In the genomic region with DNA sequence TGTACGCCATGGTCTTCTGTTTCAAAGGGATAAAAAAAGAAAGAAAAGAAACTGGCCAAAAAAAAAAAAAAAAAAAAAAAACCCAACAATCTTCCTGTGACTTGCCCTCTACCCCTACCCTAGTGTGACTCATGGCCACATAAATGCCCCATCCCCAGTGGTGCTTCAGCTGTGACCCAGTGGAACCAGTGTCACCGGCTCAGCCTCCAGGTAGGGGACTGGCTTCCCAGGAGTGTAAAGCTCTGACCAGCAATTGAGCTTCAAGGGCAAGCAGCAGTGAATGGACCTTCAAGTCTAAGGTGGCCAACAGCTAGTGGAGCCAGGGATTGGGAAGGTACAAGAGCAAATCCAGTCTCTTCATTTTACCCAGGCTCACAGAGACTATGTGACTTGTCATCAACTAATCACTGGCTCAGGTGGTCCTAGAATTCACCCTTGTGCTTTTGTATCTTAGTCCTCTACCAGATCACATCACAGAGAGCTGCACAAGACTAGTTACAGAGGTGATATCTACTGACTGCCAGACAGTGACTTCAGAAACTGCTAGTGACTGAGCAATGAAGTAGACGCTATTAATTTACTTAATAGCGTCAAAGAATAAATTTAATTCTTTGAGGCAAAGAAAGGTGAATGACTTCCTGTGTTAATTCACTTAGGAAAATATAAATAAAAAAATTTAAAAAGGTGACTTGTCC, we compare ENCODE assay signal across 9 cellular contexts. TPM values are rescaled to one million over a fixed set of nuclear protein-coding genes. Genes with fewer than 3 reads are reported as not detected.
A peak's percentile ranks its signal among the peaks of the same experiment; 100 is the strongest.
DNase-seq lines count a peak whose midpoint lies in the region; ATAC-seq, FAIRE-seq and TF ChIP-seq lines count a peak whose summit lies in the region.
"Had no signal": no experiment of that assay in that cellular context is flagged by ENCODE, and none has a peak within 500 bp of the region (broad histone marks: within the 10 kb centered on the region; RNA-seq: fewer than 3 reads in every experiment).

No MANE protein-coding gene starts in this region.

- peaks cover 17% of the 10 kb centered on the region for H3K4me1 ChIP-seq in A673 (ENCODE audit: insufficient read depth, low read length, poor library complexity, severe bottlenecking)

- H3K27ac Mint-ChIP-seq in activated CD4-positive, alpha-beta memory T cell treated with anti-CD3 and anti-CD28 coated beads, Interleukin-2, amount 10 ng/mL, durations not matched to agents 7 days and 5 days, result peak overlapping the region; percentile 86
- H3K27ac Mint-ChIP-seq in memory B cell, result peak overlapping the region; percentile 93

- intact Hi-C loops in A673 (cut with micrococcal nuclease; ENCODE audit: unreplicated experiment), result no loop called here

- TSS peak; percentile 75 for BruUV-seq in A673 (replicated peaks; lab: Mats Ljungman, UMichigan)

- no peak for TF ChIP-seq POLR2A in GM12892 (IDR thresholded peaks at IDR 0.05; ENCODE audit: low read depth, low read length)

- no peaks in the 10 kb centered on the region for H3K36me3 ChIP-seq in A673 (ENCODE audit: insufficient read depth, low read length, poor library complexity, severe bottlenecking)
- H3K36me3 ChIP-seq in H7 (replicated peaks; ENCODE audit: control insufficient read depth, insufficient read depth, low read length), result no peaks in the 10 kb centered on the region

- TF ChIP-seq CTCF in A673 (conservative IDR thresholded peaks at IDR 0.05; ENCODE audit: low read depth, low read length) (no peak), GM10266 (IDR thresholded peaks at IDR 0.05; ENCODE audit: control insufficient read depth, insufficient read depth, low read depth, missing control alignments) (no peak)

- no peaks in the 10 kb centered on the region for H3K9me3 Mint-ChIP-seq in activated CD4-positive, alpha-beta memory T cell treated with anti-CD3 and anti-CD28 coated beads, Interleukin-2, amount 10 ng/mL, durations not matched to agents 7 days and 5 days
- no peaks in the 10 kb centered on the region for H3K9me3 Mint-ChIP-seq in memory B cell

- peaks cover 10% of the 10 kb centered on the region for H3K36me3 Mint-ChIP-seq in activated CD4-positive, alpha-beta memory T cell treated with anti-CD3 and anti-CD28 coated beads, Interleukin-2, amount 10 ng/mL, durations not matched to agents 7 days and 5 days (ENCODE audit: low read depth)
- no peaks in the 10 kb centered on the region for H3K36me3 Mint-ChIP-seq in memory B cell

- H3K4me1 Mint-ChIP-seq in activated CD4-positive, alpha-beta memory T cell treated with anti-CD3 and anti-CD28 coated beads, Interleukin-2, amount 10 ng/mL, durations not matched to agents 7 days and 5 days, result peaks cover 39% of the 10 kb centered on the region
- H3K4me1 Mint-ChIP-seq in memory B cell, result peaks cover 25% of the 10 kb centered on the region

- CTCF ChIA-PET in A673 (lab: Charles Lee), result interaction anchor here (0.7 kb wide), 1 partner anchor 91 kb away, joined by 7 read pairs; no protein-coding TSS in a partner anchor
- CTCF ChIA-PET in activated CD4-positive, alpha-beta memory T cell treated with anti-CD3 and anti-CD28 coated beads, Interleukin-2, amount 10 ng/mL, durations not matched to agents 7 days and 5 days (lab: Charles Lee), result no interaction called here

- no peak for ATAC-seq in memory B cell (ENCODE audit: low read depth)
- ATAC-seq in HG03159 (IDR thresholded peaks at IDR 0.05; ENCODE audit: unreplicated experiment), result no peak

- H3K27ac ChIP-seq in A673 (ENCODE audit: low read depth, low read length, poor library complexity, severe bottlenecking), result no peak overlapping the region

- DNase-seq in A673 (ENCODE audit: low spot score), result no peak
- DNase-seq in GM12892 (ENCODE audit: insufficient read length), result no peak
- DNase-seq in activated CD4-positive, alpha-beta memory T cell treated with anti-CD3 and anti-CD28 coated beads, Interleukin-2, amount 10 ng/mL, durations not matched to agents 7 days and 5 days, result peak; percentile 19
- DNase-seq in memory B cell (ENCODE audit: low spot score in 2 of 2), result no peak
- DNase-seq in cerebellar nuclear complex (lab: John Stamatoyannopoulos, UW), result no peak
- DNase-seq in H7, result no peak
- no peak for DNase-seq in GM10266 (ENCODE audit: extremely low spot score)
- DNase-seq: NCI-H524 treated with DMSO at 0.1 percent for 48 hours had no signal

- FAIRE-seq in GM12892 (lab: Jason Lieb, UNC), result peak; percentile 73

- peak overlapping the region; percentile 80 for H3K4me3 Mint-ChIP-seq in activated CD4-positive, alpha-beta memory T cell treated with anti-CD3 and anti-CD28 coated beads, Interleukin-2, amount 10 ng/mL, durations not matched to agents 7 days and 5 days
- peak overlapping the region; percentile 86 for H3K4me3 Mint-ChIP-seq in memory B cell

- H3K4me3 ChIP-seq in A673 (ENCODE audit: low read depth, low read length, poor library complexity, severe bottlenecking) (no peak overlapping the region), H7 (ENCODE audit: insufficient read depth, low read depth, low read length) (no peak overlapping the region)

- no peaks in the 10 kb centered on the region for H3K27me3 ChIP-seq in A673 (replicated peaks; ENCODE audit: insufficient read depth, low read depth, low read length, poor library complexity)
- H3K27me3 ChIP-seq in H7 (ENCODE audit: control insufficient read depth, insufficient read depth, low read length), result no peaks in the 10 kb centered on the region

- POLR2A ChIA-PET in A673 (lab: Charles Lee; ENCODE audit: low non-redundant PET), result no interaction called here
- POLR2A ChIA-PET in activated CD4-positive, alpha-beta memory T cell treated with anti-CD3 and anti-CD28 coated beads, Interleukin-2, amount 10 ng/mL, durations not matched to agents 7 days and 5 days (lab: Charles Lee), result interaction anchor here (1.0 to 1.5 kb wide), 5 partner anchors 8 to 417 kb away, joined by 3 to 5 read pairs (median 4); no protein-coding TSS in a partner anchor

- H3K27me3 Mint-ChIP-seq in activated CD4-positive, alpha-beta memory T cell treated with anti-CD3 and anti-CD28 coated beads, Interleukin-2, amount 10 ng/mL, durations not matched to agents 7 days and 5 days, result no peaks in the 10 kb centered on the region
- H3K27me3 Mint-ChIP-seq in memory B cell, result no peaks in the 10 kb centered on the region

- H3K9me3 ChIP-seq in A673 (ENCODE audit: low read depth, low read length, poor library complexity, severe bottlenecking), result no peaks in the 10 kb centered on the region

RNA-seq across cellular contexts. Expression of gene TGFBRAP1, which starts 1.3 kb away (rescaled TPM):
- total RNA-seq in A673 (2021), result 22.8 and 24.8 TPM in 2 replicates
- polyA plus RNA-seq in GM12892 (2012; ENCODE audit: missing spikeins), result 12.2 TPM
- total RNA-seq in activated CD4-positive, alpha-beta memory T cell treated with anti-CD3 and anti-CD28 coated beads, Interleukin-2, amount 10 ng/mL, durations not matched to agents 7 days and 5 days, result 10 to 100 TPM; 15.9 to 17.0 TPM
- total RNA-seq in H7 (2014; rRNA removed; shearing (Covaris generic)), result 16.4 and 19.5 TPM in 2 replicates

RNA-seq across cellular contexts. Expression of gene C2orf49, which starts 6.5 kb away (rescaled TPM):
- 21.5 and 24.8 TPM in 2 replicates for total RNA-seq in A673 (2021)
- polyA plus RNA-seq in GM12892 (2012; ENCODE audit: missing spikeins), result 18.6 TPM
- 10 to 100 TPM; 22.0 to 23.5 TPM for total RNA-seq in activated CD4-positive, alpha-beta memory T cell treated with anti-CD3 and anti-CD28 coated beads, Interleukin-2, amount 10 ng/mL, durations not matched to agents 7 days and 5 days
- total RNA-seq in H7 (2014; rRNA removed; shearing (Covaris generic)), result 8.4 and 11.4 TPM in 2 replicates
